Comparison of ENCODE assay signal across 10 cellular contexts in genomic region chr16:72198021-72198420, GRCh38. TPM values are rescaled to one million over a fixed set of nuclear protein-coding genes. Genes with fewer than 3 reads are reported as not detected.
DNase-seq lines count a peak whose midpoint lies in the region; ATAC-seq and TF ChIP-seq lines count a peak whose summit lies in the region.
"Had no signal": no experiment of that assay in that cellular context is flagged by ENCODE, and none has a peak within 500 bp of the region (broad histone marks: within the 10 kb centered on the region; RNA-seq: fewer than 3 reads in every experiment).

No MANE protein-coding gene starts in this region.

- no peak overlapping the region for H3K27ac Mint-ChIP-seq in CD4-positive, alpha-beta T cell

- no peak for ATAC-seq in CD4-positive, alpha-beta T cell (ENCODE audit: poor library complexity)
- no peak for ATAC-seq in GM19397 (IDR thresholded peaks at IDR 0.05; ENCODE audit: unreplicated experiment)

- no peak overlapping the region for H3K27ac ChIP-seq in CD4-positive, alpha-beta T cell (ENCODE audit: low read depth, low read length)
- H3K27ac ChIP-seq: KMS-11 had no signal

- no peaks in the 10 kb centered on the region for H3K4me1 Mint-ChIP-seq in CD4-positive, alpha-beta T cell (ENCODE audit: low read depth)

- no peaks in the 10 kb centered on the region for H3K36me3 Mint-ChIP-seq in CD4-positive, alpha-beta T cell (ENCODE audit: low read depth)

- CTCF ChIA-PET in CD4-positive, alpha-beta T cell (lab: Charles Lee), result no interaction called here

- H3K27me3 Mint-ChIP-seq in CD4-positive, alpha-beta T cell, result peaks cover 8% of the 10 kb centered on the region

- DNase-seq in Ammon's horn (ENCODE audit: low spot score) (peak; percentile 94), NCI-H1417 (lab: John Stamatoyannopoulos, UW) (peak; percentile 52 to 93 (median 79)), brain pericyte (ENCODE audit: low read depth, low spot score) (peak; percentile 66), middle frontal gyrus (ENCODE audit: extremely low spot score, low spot score) (peak; percentile 76), SW 1271 (lab: John Stamatoyannopoulos, UW) (no peak), GM10266 (ENCODE audit: extremely low spot score) (no peak)
- no peak for DNase-seq in CD4-positive, alpha-beta T cell
- DNase-seq: mesendoderm had no signal

- H3K4me3 Mint-ChIP-seq in CD4-positive, alpha-beta T cell, result no peak overlapping the region

- intact Hi-C loops in CD4-positive, alpha-beta T cell (cut with DNase I, micrococcal nuclease), result no loop called here

- no peaks in the 10 kb centered on the region for H3K9me3 ChIP-seq in CD4-positive, alpha-beta T cell (ENCODE audit: control insufficient read depth, low read length)

- no peaks in the 10 kb centered on the region for H3K27me3 ChIP-seq in CD4-positive, alpha-beta T cell (ENCODE audit: control insufficient read depth, insufficient read depth, low read length)

- POLR2A ChIA-PET in CD4-positive, alpha-beta T cell (lab: Charles Lee), result no interaction called here

- no peaks in the 10 kb centered on the region for H3K9me3 Mint-ChIP-seq in CD4-positive, alpha-beta T cell

- no peak for TF ChIP-seq CTCF in CD4-positive, alpha-beta T cell (IDR thresholded peaks at IDR 0.05)
- no peak for TF ChIP-seq CTCF in GM10266 (IDR thresholded peaks at IDR 0.05; ENCODE audit: control insufficient read depth, insufficient read depth, low read depth, missing control alignments)

RNA-seq across cellular contexts. Expression of gene PMFBP1, which starts 26.1 kb away (rescaled TPM):
- total RNA-seq in CD4-positive, alpha-beta T cell, result 1 to 10 TPM; 1.4 to 1.6 TPM

Comparison
In these comparisons a context has a peak if more than half of its experiments do, and no peak if none do; other contexts are left out.
1. DNase-seq: peak in Ammon's horn (single experiment), NCI-H1417 (3 of 3), brain pericyte (single experiment) and middle frontal gyrus (single experiment); none in CD4-positive, alpha-beta T cell (0 of 10), SW 1271 (0 of 2) and GM10266 (single experiment).